ENCODE assay signal across 21 cellular contexts in genomic region chr11:1123970-1124369, GRCh38. TPM values are rescaled to one million over a fixed set of nuclear protein-coding genes. Genes with fewer than 3 reads are reported as not detected.
A peak's percentile ranks its signal among the peaks of the same experiment; 100 is the strongest.
DNase-seq lines count a peak whose midpoint lies in the region; ATAC-seq, FAIRE-seq and TF ChIP-seq lines count a peak whose summit lies in the region.
"Had no signal": no experiment of that assay in that cellular context is flagged by ENCODE, and none has a peak within 500 bp of the region (broad histone marks: within the 10 kb centered on the region; RNA-seq: fewer than 3 reads in every experiment).

No MANE protein-coding gene starts in this region.

- H3K27ac Mint-ChIP-seq in activated CD4-positive, alpha-beta memory T cell treated with anti-CD3 and anti-CD28 coated beads for 36 hours, result no peak overlapping the region
- H3K27ac Mint-ChIP-seq in activated CD4-positive, alpha-beta memory T cell treated with anti-CD3 and anti-CD28 coated beads, Interleukin-2, amount 10 ng/mL, durations not matched to agents 7 days and 5 days, result no peak overlapping the region
- no peak overlapping the region for H3K27ac Mint-ChIP-seq in activated CD8-positive, alpha-beta T cell treated with anti-CD3 and anti-CD28 coated beads for 36 hours
- H3K27ac Mint-ChIP-seq: CD14-positive monocyte, GM23338 had no signal

- intact Hi-C loops in activated CD4-positive, alpha-beta memory T cell treated with anti-CD3 and anti-CD28 coated beads for 36 hours (cut with micrococcal nuclease), result no loop called here
- intact Hi-C loops in activated CD8-positive, alpha-beta T cell treated with anti-CD3 and anti-CD28 coated beads for 36 hours (cut with micrococcal nuclease), result no loop called here
- intact Hi-C loops in posterior vena cava (cut with DNase I), result no loop called here

- ATAC-seq in activated CD8-positive, alpha-beta T cell treated with anti-CD3 and anti-CD28 coated beads for 36 hours, result peak; percentile 61
- ATAC-seq: A549, GM23338, K562 had no signal

- no peak for TF ChIP-seq CTCF in activated CD8-positive, alpha-beta T cell treated with anti-CD3 and anti-CD28 coated beads for 36 hours (IDR thresholded peaks at IDR 0.05)

- H3K9me3 Mint-ChIP-seq in activated CD4-positive, alpha-beta memory T cell treated with anti-CD3 and anti-CD28 coated beads for 36 hours, result no peaks in the 10 kb centered on the region
- peaks cover 9% of the 10 kb centered on the region for H3K9me3 Mint-ChIP-seq in activated CD4-positive, alpha-beta memory T cell treated with anti-CD3 and anti-CD28 coated beads, Interleukin-2, amount 10 ng/mL, durations not matched to agents 7 days and 5 days
- H3K9me3 Mint-ChIP-seq in activated CD8-positive, alpha-beta T cell treated with anti-CD3 and anti-CD28 coated beads for 36 hours, result peaks cover 4% of the 10 kb centered on the region
- H3K9me3 Mint-ChIP-seq: GM23338 had no signal

- CTCF ChIA-PET in activated CD4-positive, alpha-beta memory T cell treated with anti-CD3 and anti-CD28 coated beads for 36 hours (lab: Charles Lee), result no interaction called here
- CTCF ChIA-PET in activated CD4-positive, alpha-beta memory T cell treated with anti-CD3 and anti-CD28 coated beads, Interleukin-2, amount 10 ng/mL, durations not matched to agents 7 days and 5 days (lab: Charles Lee), result no interaction called here
- CTCF ChIA-PET in activated CD8-positive, alpha-beta T cell treated with anti-CD3 and anti-CD28 coated beads for 36 hours (lab: Charles Lee), result no interaction called here

- TF ChIP-seq POLR2A in GM12892 (IDR thresholded peaks at IDR 0.05; ENCODE audit: low read depth, low read length), result no peak

- peaks cover 4% of the 10 kb centered on the region for H3K27me3 Mint-ChIP-seq in activated CD4-positive, alpha-beta memory T cell treated with anti-CD3 and anti-CD28 coated beads for 36 hours
- no peaks in the 10 kb centered on the region for H3K27me3 Mint-ChIP-seq in activated CD4-positive, alpha-beta memory T cell treated with anti-CD3 and anti-CD28 coated beads, Interleukin-2, amount 10 ng/mL, durations not matched to agents 7 days and 5 days
- peaks cover 4% of the 10 kb centered on the region for H3K27me3 Mint-ChIP-seq in activated CD8-positive, alpha-beta T cell treated with anti-CD3 and anti-CD28 coated beads for 36 hours

- H3K36me3 Mint-ChIP-seq in activated CD4-positive, alpha-beta memory T cell treated with anti-CD3 and anti-CD28 coated beads for 36 hours, result no peaks in the 10 kb centered on the region
- peaks cover 3% of the 10 kb centered on the region for H3K36me3 Mint-ChIP-seq in activated CD4-positive, alpha-beta memory T cell treated with anti-CD3 and anti-CD28 coated beads, Interleukin-2, amount 10 ng/mL, durations not matched to agents 7 days and 5 days (ENCODE audit: low read depth)
- H3K36me3 Mint-ChIP-seq in activated CD8-positive, alpha-beta T cell treated with anti-CD3 and anti-CD28 coated beads for 36 hours (ENCODE audit: low read depth), result no peaks in the 10 kb centered on the region
- H3K36me3 Mint-ChIP-seq: CD14-positive monocyte had no signal

- peak; percentile 9 for DNase-seq in activated CD4-positive, alpha-beta memory T cell treated with anti-CD3 and anti-CD28 coated beads for 36 hours
- DNase-seq in activated CD4-positive, alpha-beta memory T cell treated with anti-CD3 and anti-CD28 coated beads, Interleukin-2, amount 10 ng/mL, durations not matched to agents 7 days and 5 days, result no peak
- DNase-seq in GM12892 (ENCODE audit: insufficient read length) (peak; percentile 14), posterior vena cava (ENCODE audit: low spot score) (peak; percentile 50), AG08395 (ENCODE audit: low spot score) (no peak), NCI-H1930 (lab: John Stamatoyannopoulos, UW) (no peak), SKM-1 (lab: John Stamatoyannopoulos, UW; ENCODE audit: unreplicated experiment) (no peak)
- peak; percentile 25 for DNase-seq in activated CD8-positive, alpha-beta T cell treated with anti-CD3 and anti-CD28 coated beads for 36 hours
- DNase-seq: COR-L47; DMS153; EL; NCI-H1092; NCI-H2107; NCI-H226; NCI-H526 treated with DMSO at 0.1 percent for 48 hours; NK-92 treated with Interleukin-12 subunit alpha and Interleukin-12 subunit beta, amount 100 ng/mL, for 24 hours; OCI-M1 had no signal

- no peaks in the 10 kb centered on the region for H3K4me1 Mint-ChIP-seq in activated CD4-positive, alpha-beta memory T cell treated with anti-CD3 and anti-CD28 coated beads for 36 hours (ENCODE audit: low read depth)
- H3K4me1 Mint-ChIP-seq in activated CD4-positive, alpha-beta memory T cell treated with anti-CD3 and anti-CD28 coated beads, Interleukin-2, amount 10 ng/mL, durations not matched to agents 7 days and 5 days, result no peaks in the 10 kb centered on the region
- no peaks in the 10 kb centered on the region for H3K4me1 Mint-ChIP-seq in activated CD8-positive, alpha-beta T cell treated with anti-CD3 and anti-CD28 coated beads for 36 hours (ENCODE audit: low read depth)
- H3K4me1 Mint-ChIP-seq: CD14-positive monocyte, GM23338 had no signal

- POLR2A ChIA-PET in activated CD4-positive, alpha-beta memory T cell treated with anti-CD3 and anti-CD28 coated beads for 36 hours (lab: Charles Lee), result no interaction called here
- POLR2A ChIA-PET in activated CD4-positive, alpha-beta memory T cell treated with anti-CD3 and anti-CD28 coated beads, Interleukin-2, amount 10 ng/mL, durations not matched to agents 7 days and 5 days (lab: Charles Lee), result no interaction called here
- POLR2A ChIA-PET in activated CD8-positive, alpha-beta T cell treated with anti-CD3 and anti-CD28 coated beads for 36 hours (lab: Charles Lee), result interaction anchor here (0.7 kb wide), 1 partner anchor 53 kb away, joined by 3 read pairs; no protein-coding TSS in a partner anchor

- FAIRE-seq in GM12892 (lab: Jason Lieb, UNC), result no peak
- FAIRE-seq: A549, K562 had no signal

- no peak overlapping the region for H3K4me3 Mint-ChIP-seq in activated CD4-positive, alpha-beta memory T cell treated with anti-CD3 and anti-CD28 coated beads for 36 hours
- H3K4me3 Mint-ChIP-seq in activated CD4-positive, alpha-beta memory T cell treated with anti-CD3 and anti-CD28 coated beads, Interleukin-2, amount 10 ng/mL, durations not matched to agents 7 days and 5 days, result no peak overlapping the region
- no peak overlapping the region for H3K4me3 Mint-ChIP-seq in activated CD8-positive, alpha-beta T cell treated with anti-CD3 and anti-CD28 coated beads for 36 hours
- H3K4me3 Mint-ChIP-seq: GM23338 had no signal

RNA-seq across cellular contexts. Expression of gene MUC5AC, which starts 33.8 kb away (rescaled TPM):
- total RNA-seq in activated CD4-positive, alpha-beta memory T cell treated with anti-CD3 and anti-CD28 coated beads for 36 hours, result not detected
- not detected for total RNA-seq in activated CD4-positive, alpha-beta memory T cell treated with anti-CD3 and anti-CD28 coated beads, Interleukin-2, amount 10 ng/mL, durations not matched to agents 7 days and 5 days
- not detected for polyA plus RNA-seq in GM12892 (2012; ENCODE audit: missing spikeins)
- total RNA-seq in activated CD8-positive, alpha-beta T cell treated with anti-CD3 and anti-CD28 coated beads for 36 hours, result not detected
- not detected for total RNA-seq in posterior vena cava
- total RNA-seq: GM23338, K562 had no signal
- polyA plus RNA-seq: CD14-positive monocyte, GM23338, K562 had no signal

RNA-seq across cellular contexts. Expression of gene MUC2, which starts 49.3 kb away (rescaled TPM):
- total RNA-seq in activated CD4-positive, alpha-beta memory T cell treated with anti-CD3 and anti-CD28 coated beads for 36 hours, result not detected
- not detected for total RNA-seq in activated CD4-positive, alpha-beta memory T cell treated with anti-CD3 and anti-CD28 coated beads, Interleukin-2, amount 10 ng/mL, durations not matched to agents 7 days and 5 days
- 0.04 TPM for polyA plus RNA-seq in GM12892 (2012; ENCODE audit: missing spikeins)
- not detected for total RNA-seq in activated CD8-positive, alpha-beta T cell treated with anti-CD3 and anti-CD28 coated beads for 36 hours
- total RNA-seq in posterior vena cava, result under 1 TPM in 1 of 2 donors, not detected in 1; 0.05 TPM
- total RNA-seq: GM23338 had no signal
- polyA plus RNA-seq: CD14-positive monocyte, GM23338 had no signal

Comparison
In these comparisons a context has a peak if more than half of its experiments do, and no peak if none do; other contexts are left out.
1. DNase-seq: peak in activated CD4-positive, alpha-beta memory T cell treated with anti-CD3 and anti-CD28 coated beads for 36 hours (single experiment), GM12892 (single experiment), activated CD8-positive, alpha-beta T cell treated with anti-CD3 and anti-CD28 coated beads for 36 hours (single experiment) and posterior vena cava (single experiment); none in activated CD4-positive, alpha-beta memory T cell treated with anti-CD3 and anti-CD28 coated beads, Interleukin-2, amount 10 ng/mL, durations not matched to agents 7 days and 5 days (single experiment), AG08395 (single experiment), NCI-H1930 (0 of 2) and SKM-1 (single experiment).